In the genomic region with DNA sequence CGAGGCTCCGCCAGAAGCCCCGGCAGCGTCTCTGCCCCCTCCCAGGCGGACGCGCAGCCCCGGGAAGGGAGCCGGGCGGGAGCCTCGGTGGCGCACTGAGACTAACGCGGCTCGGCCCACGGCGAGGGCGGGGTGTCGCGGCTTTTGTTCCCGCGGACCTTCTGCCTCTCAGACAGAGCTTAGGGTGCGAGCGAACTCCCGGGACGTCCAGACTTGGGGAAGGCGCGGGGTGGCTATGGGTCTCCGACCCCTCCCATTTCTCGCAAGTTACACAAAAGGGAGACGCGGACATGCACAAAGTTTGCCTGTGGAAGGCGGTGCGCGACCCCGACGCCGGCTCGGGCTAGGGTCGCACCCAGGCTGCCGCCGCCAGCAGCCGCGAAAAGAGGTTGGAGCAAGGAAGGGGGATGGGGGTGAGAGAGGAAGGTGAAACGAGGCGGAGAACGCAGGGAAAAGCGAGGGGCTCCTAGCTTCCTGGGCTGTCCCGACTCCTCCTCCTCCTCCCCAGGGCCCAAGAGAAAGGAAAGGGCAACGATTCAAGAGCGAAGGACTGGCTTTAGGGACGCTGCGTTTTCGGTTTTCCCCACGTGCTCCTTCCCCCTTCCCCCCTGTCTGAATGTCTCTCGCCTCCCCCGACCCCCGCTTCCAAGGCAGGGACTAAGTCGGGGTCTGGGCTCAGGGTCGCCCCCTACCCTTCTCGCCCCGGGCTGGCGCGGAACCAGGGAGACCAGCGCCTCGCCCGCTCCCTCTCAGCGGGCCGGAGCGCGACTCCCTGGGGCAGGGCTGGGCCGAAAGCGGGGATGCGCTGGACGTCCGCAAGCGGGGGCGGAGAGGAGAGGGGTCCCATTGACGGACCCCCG, we compare ENCODE assay signal across 8 cellular contexts. TPM values are rescaled to one million over a fixed set of nuclear protein-coding genes. Genes with fewer than 3 reads are reported as not detected.
DNase-seq lines count a peak whose midpoint lies in the region; ATAC-seq, FAIRE-seq and TF ChIP-seq lines count a peak whose summit lies in the region.

No MANE protein-coding gene starts in this region.

- intact Hi-C loops in activated B cell treated with CpG ODN at 0.5 μM for 24 hours (cut with micrococcal nuclease) = loop anchor here (1.0 to 5.0 kb wide), 9 partner anchors 51 to 562 kb away; no protein-coding TSS in a partner anchor

- peaks cover 6% of the 10 kb centered on the region for H3K36me3 Mint-ChIP-seq in activated B cell treated with CpG ODN at 0.5 μM for 24 hours (ENCODE audit: low read depth)

- CTCF ChIA-PET in activated B cell treated with CpG ODN at 0.5 μM for 24 hours (lab: Charles Lee) = interaction anchor here (0.6 to 2.7 kb wide), 15 partner anchors 12 to 435 kb away, joined by 3 to 21 read pairs (median 4); partner anchors contain the start of genes ATP5PF and GABPA

- H3K27me3 ChIP-seq in kidney epithelial cell (ENCODE audit: control insufficient read depth, insufficient read depth, low read length) = no peaks in the 10 kb centered on the region

- DNase-seq in GM18507 (ENCODE audit: extremely low spot score, insufficient read length, low read depth) (peak; percentile 29), NCI-H146 treated with DMSO at 0.1 percent for 48 hours (lab: John Stamatoyannopoulos, UW; ENCODE audit: unreplicated experiment) (peak; percentile 20), activated B cell treated with CpG ODN at 0.5 μM for 24 hours (peak; percentile 41), cerebellum (ENCODE audit: low spot score) (peak; percentile 66), kidney epithelial cell (ENCODE audit: low read depth) (no peak), epidermal melanocyte (ENCODE audit: insufficient read length, low spot score) (no peak)
- peak; percentile 19 to 45 for DNase-seq in stimulated activated CD4-positive, alpha-beta T cell treated with anti-CD3 and anti-CD28 coated beads, Interleukin-12 subunit alpha, Interleukin-12 subunit beta, amount 100 ng/mL, for 24 hours (ENCODE audit: low read depth in 2 of 2)

- TF ChIP-seq CTCF in activated B cell treated with CpG ODN at 0.5 μM for 24 hours (IDR thresholded peaks at IDR 0.05) (no peak), kidney epithelial cell (IDR thresholded peaks at IDR 0.05; ENCODE audit: insufficient read depth, low read length, poor library complexity, severe bottlenecking) (no peak)

- peaks cover 6% of the 10 kb centered on the region for H3K27me3 Mint-ChIP-seq in activated B cell treated with CpG ODN at 0.5 μM for 24 hours

- ATAC-seq in HG02852 (IDR thresholded peaks at IDR 0.05; ENCODE audit: unreplicated experiment) (peak; percentile 23), activated B cell treated with CpG ODN at 0.5 μM for 24 hours (ENCODE audit: low read depth) (peak; percentile 32)

- peak overlapping the region; percentile 95 for H3K4me3 ChIP-seq in kidney epithelial cell (ENCODE audit: low read depth, low read length)

- H3K4me1 Mint-ChIP-seq in activated B cell treated with CpG ODN at 0.5 μM for 24 hours = peaks cover 18% of the 10 kb centered on the region

- no peaks in the 10 kb centered on the region for H3K9me3 Mint-ChIP-seq in activated B cell treated with CpG ODN at 0.5 μM for 24 hours

- FAIRE-seq in GM18507 (lab: Jason Lieb, UNC) = no peak

- H3K27ac Mint-ChIP-seq in activated B cell treated with CpG ODN at 0.5 μM for 24 hours = peak overlapping the region; percentile 81

- peak overlapping the region; percentile 91 for H3K4me3 Mint-ChIP-seq in activated B cell treated with CpG ODN at 0.5 μM for 24 hours

- POLR2A ChIA-PET in activated B cell treated with CpG ODN at 0.5 μM for 24 hours (lab: Charles Lee) = interaction anchor here (0.6 to 2.5 kb wide), 6 partner anchors 201 to 592 kb away, joined by 3 to 9 read pairs (median 5); no protein-coding TSS in a partner anchor

- no peaks in the 10 kb centered on the region for H3K36me3 ChIP-seq in kidney epithelial cell (ENCODE audit: control insufficient read depth, insufficient read depth, low read length)

RNA-seq across cellular contexts. Expression of gene APP, which starts 0.7 kb away (rescaled TPM):
- total RNA-seq in activated B cell treated with CpG ODN at 0.5 μM for 24 hours = 28.2 and 32.1 TPM in 2 replicates
- 407 TPM for total RNA-seq in cerebellum
- 620 and 624 TPM in 2 replicates for total RNA-seq in kidney epithelial cell

Comparison
In these comparisons a context has a peak if more than half of its experiments do, and no peak if none do; other contexts are left out.
1. DNase-seq: peak in GM18507 (single experiment), NCI-H146 treated with DMSO at 0.1 percent for 48 hours (single experiment), activated B cell treated with CpG ODN at 0.5 μM for 24 hours (single experiment), cerebellum (single experiment) and stimulated activated CD4-positive, alpha-beta T cell treated with anti-CD3 and anti-CD28 coated beads, Interleukin-12 subunit alpha, Interleukin-12 subunit beta, amount 100 ng/mL, for 24 hours (2 of 2); none in kidney epithelial cell (single experiment) and epidermal melanocyte (single experiment).
2. RNA of gene APP, which starts 0.7 kb away (total RNA-seq): 620 to 624 TPM in kidney epithelial cell and 407 TPM in cerebellum (single experiment); 28.2 to 32.1 TPM in activated B cell treated with CpG ODN at 0.5 μM for 24 hours; every median in the first group is over 10 times any median in the second.